ENCODE assay signal across 9 cellular contexts in genomic region chr17:82978765-82979349, GRCh38.
DNase-seq lines count a peak whose midpoint lies in the region; TF ChIP-seq lines count a peak whose summit lies in the region.
"Had no signal": no experiment of that assay in that cellular context is flagged by ENCODE, and none has a peak within 500 bp of the region (broad histone marks: within the 10 kb centered on the region; RNA-seq: fewer than 3 reads in every experiment).

No MANE protein-coding gene starts in this region.

- no peaks in the 10 kb centered on the region for H3K79me2 ChIP-seq in SK-N-SH (ENCODE audit: insufficient read depth)

- no peaks in the 10 kb centered on the region for H3K9me2 ChIP-seq in SK-N-SH

- no peaks in the 10 kb centered on the region for H3K36me3 ChIP-seq in SK-N-SH (replicated peaks in 1 of 2; ENCODE audit: control insufficient read depth in 1 of 2, insufficient read depth in 2 of 2, low read length in 1 of 2)

- CTCF ChIA-PET in SK-N-SH (lab: Yijun Ruan, JAX): interaction anchor here (0.7 kb wide), 1 partner anchor 151 kb away, joined by 3 read pairs; no protein-coding TSS in a partner anchor

- POLR2A ChIA-PET in SK-N-SH (lab: Yijun Ruan, JAX): no interaction called here

- H3K4me1 ChIP-seq in SK-N-SH (ENCODE audit: control insufficient read depth in 1 of 2, insufficient read depth in 2 of 2, low read depth in 1 of 2, low read length in 1 of 2): no peaks in the 10 kb centered on the region

- no peaks in the 10 kb centered on the region for H4K20me1 ChIP-seq in SK-N-SH (ENCODE audit: insufficient read depth)

- no peak for TF ChIP-seq RAD21 in SK-N-SH (IDR thresholded peaks at IDR 0.05; ENCODE audit: low read length)

- DNase-seq in AML-193 (lab: John Stamatoyannopoulos, UW): peak; percentile 91 to 92
- DNase-seq in GM12865 (ENCODE audit: low read depth): peak; percentile 72
- DNase-seq in SKM-1 (lab: John Stamatoyannopoulos, UW; ENCODE audit: unreplicated experiment): peak; percentile 51
- peak; percentile 30 for DNase-seq in germinal center (ENCODE audit: low spot score)
- DNase-seq in SK-N-SH: no peak
- no peak for DNase-seq in activated gamma-delta T cell (lab: John Stamatoyannopoulos, UW)
- no peak for DNase-seq in middle frontal gyrus (ENCODE audit: extremely low spot score, low spot score)
- no peak for DNase-seq in NCI-H524 (lab: John Stamatoyannopoulos, UW)
- DNase-seq: NCI-H226 had no signal

- H3K4me2 ChIP-seq in SK-N-SH: no peak overlapping the region

- TF ChIP-seq CTCF in GM12865 (IDR thresholded peaks at IDR 0.05; ENCODE audit: insufficient read depth, low read depth, low read length, missing control alignments) (no peak), SK-N-SH (IDR thresholded peaks at IDR 0.05) (no peak)

- no peaks in the 10 kb centered on the region for H3F3A ChIP-seq in SK-N-SH (replicated peaks; ENCODE audit: insufficient read depth)

- no peaks in the 10 kb centered on the region for H3K27me3 ChIP-seq in SK-N-SH (ENCODE audit: insufficient read depth)

- TF ChIP-seq EP300 in SK-N-SH (IDR thresholded peaks at IDR 0.05; ENCODE audit: borderline replicate concordance in 1 of 2, low read depth in 1 of 2, low read length in 1 of 2): no peak

- WGBS in SK-N-SH (ENCODE audit: low lambda C conversion rate): 93% methylated on average over 3 of the region's 3 CpGs

- no peak overlapping the region for H3K9ac ChIP-seq in SK-N-SH

- H3K9me3 ChIP-seq in SK-N-SH: no peaks in the 10 kb centered on the region

- H3K4me3 ChIP-seq in GM12865 (ENCODE audit: low read depth, low read length) (no peak overlapping the region; the same call in 1 of the 2 replicates), SK-N-SH (ENCODE audit: low read depth in 2 of 2, low read length in 1 of 2) (no peak overlapping the region)

- H2AFZ ChIP-seq in SK-N-SH (ENCODE audit: low read depth): no peak overlapping the region

- H3K27ac ChIP-seq in SK-N-SH (ENCODE audit: low read depth in 2 of 2, low read length in 1 of 2): no peak overlapping the region

TF ChIP-seq in SK-N-SH, 30 proteins besides CTCF, POLR2A, EP300 and RAD21:
- no peak for TF ChIP-seq GABPA (IDR thresholded peaks at IDR 0.05; ENCODE audit: low read depth)
- no peak for TF ChIP-seq EZH2phosphoT487 (IDR thresholded peaks at IDR 0.05; ENCODE audit: borderline replicate concordance, low read depth)
- no peak for TF ChIP-seq JUND (IDR thresholded peaks at IDR 0.05)
- TF ChIP-seq, protein P1, sequence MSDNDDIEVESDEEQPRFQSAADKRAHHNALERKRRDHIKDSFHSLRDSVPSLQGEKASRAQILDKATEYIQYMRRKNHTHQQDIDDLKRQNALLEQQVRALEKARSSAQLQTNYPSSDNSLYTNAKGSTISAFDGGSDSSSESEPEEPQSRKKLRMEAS (IDR thresholded peaks at IDR 0.05; ENCODE audit: low read depth): no peak

Comparison
In these comparisons a context has a peak if more than half of its experiments do, and no peak if none do; other contexts are left out.
1. DNase-seq: peak in AML-193 (2 of 2), GM12865 (single experiment), SKM-1 (single experiment) and germinal center (single experiment); none in SK-N-SH (single experiment), activated gamma-delta T cell (single experiment), middle frontal gyrus (single experiment) and NCI-H524 (0 of 2).